ENCODE assay signal across 1 cellular context in the genomic region with DNA sequence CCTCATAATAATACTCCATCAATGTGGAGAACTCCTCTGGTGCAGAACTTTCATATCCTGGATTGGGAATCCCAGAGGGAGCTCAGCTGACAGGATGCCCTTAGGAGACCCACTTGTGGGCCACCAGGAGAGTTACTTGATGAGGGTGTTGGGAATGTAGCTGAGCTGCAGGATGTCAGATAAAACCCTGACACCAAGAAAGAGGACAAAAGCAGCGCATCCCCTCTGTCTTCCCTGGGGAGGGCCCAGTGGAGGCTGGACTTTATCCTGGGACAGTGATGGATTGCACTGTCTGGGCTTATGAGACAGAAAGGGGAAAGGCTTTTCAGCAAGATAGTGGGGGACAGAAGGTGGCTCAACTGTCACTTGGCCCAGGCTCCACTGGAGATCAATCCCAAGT.
TF ChIP-seq lines count a peak whose summit lies in the region.

No MANE protein-coding gene starts in this region.

TF ChIP-seq in SK-N-SH, 30 proteins besides CTCF, POLR2A, EP300 and RAD21 (continued from another document):
- TF ChIP-seq, protein P1, sequence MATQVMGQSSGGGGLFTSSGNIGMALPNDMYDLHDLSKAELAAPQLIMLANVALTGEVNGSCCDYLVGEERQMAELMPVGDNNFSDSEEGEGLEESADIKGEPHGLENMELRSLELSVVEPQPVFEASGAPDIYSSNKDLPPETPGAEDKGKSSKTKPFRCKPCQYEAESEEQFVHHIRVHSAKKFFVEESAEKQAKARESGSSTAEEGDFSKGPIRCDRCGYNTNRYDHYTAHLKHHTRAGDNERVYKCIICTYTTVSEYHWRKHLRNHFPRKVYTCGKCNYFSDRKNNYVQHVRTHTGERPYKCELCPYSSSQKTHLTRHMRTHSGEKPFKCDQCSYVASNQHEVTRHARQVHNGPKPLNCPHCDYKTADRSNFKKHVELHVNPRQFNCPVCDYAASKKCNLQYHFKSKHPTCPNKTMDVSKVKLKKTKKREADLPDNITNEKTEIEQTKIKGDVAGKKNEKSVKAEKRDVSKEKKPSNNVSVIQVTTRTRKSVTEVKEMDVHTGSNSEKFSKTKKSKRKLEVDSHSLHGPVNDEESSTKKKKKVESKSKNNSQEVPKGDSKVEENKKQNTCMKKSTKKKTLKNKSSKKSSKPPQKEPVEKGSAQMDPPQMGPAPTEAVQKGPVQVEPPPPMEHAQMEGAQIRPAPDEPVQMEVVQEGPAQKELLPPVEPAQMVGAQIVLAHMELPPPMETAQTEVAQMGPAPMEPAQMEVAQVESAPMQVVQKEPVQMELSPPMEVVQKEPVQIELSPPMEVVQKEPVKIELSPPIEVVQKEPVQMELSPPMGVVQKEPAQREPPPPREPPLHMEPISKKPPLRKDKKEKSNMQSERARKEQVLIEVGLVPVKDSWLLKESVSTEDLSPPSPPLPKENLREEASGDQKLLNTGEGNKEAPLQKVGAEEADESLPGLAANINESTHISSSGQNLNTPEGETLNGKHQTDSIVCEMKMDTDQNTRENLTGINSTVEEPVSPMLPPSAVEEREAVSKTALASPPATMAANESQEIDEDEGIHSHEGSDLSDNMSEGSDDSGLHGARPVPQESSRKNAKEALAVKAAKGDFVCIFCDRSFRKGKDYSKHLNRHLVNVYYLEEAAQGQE (IDR thresholded peaks at IDR 0.05; ENCODE audit: low read depth, low read length): no peak
- no peak for TF ChIP-seq MEF2A (IDR thresholded peaks at IDR 0.05; ENCODE audit: borderline replicate concordance, low read depth)
- TF ChIP-seq POLR2AphosphoS5 (IDR thresholded peaks at IDR 0.05; ENCODE audit: low read depth, low read length): no peak
- no peak for TF ChIP-seq MXI1 (IDR thresholded peaks at IDR 0.05; ENCODE audit: low read depth, low read length)
- no peak for TF ChIP-seq FOXM1 (IDR thresholded peaks at IDR 0.05; ENCODE audit: low read depth)
- TF ChIP-seq ELF1 (IDR thresholded peaks at IDR 0.05): no peak
- no peak for TF ChIP-seq JUND (IDR thresholded peaks at IDR 0.05)
- no peak for TF ChIP-seq NRF1 (IDR thresholded peaks at IDR 0.05; ENCODE audit: low read depth, low read length)
- TF ChIP-seq, protein P2, sequence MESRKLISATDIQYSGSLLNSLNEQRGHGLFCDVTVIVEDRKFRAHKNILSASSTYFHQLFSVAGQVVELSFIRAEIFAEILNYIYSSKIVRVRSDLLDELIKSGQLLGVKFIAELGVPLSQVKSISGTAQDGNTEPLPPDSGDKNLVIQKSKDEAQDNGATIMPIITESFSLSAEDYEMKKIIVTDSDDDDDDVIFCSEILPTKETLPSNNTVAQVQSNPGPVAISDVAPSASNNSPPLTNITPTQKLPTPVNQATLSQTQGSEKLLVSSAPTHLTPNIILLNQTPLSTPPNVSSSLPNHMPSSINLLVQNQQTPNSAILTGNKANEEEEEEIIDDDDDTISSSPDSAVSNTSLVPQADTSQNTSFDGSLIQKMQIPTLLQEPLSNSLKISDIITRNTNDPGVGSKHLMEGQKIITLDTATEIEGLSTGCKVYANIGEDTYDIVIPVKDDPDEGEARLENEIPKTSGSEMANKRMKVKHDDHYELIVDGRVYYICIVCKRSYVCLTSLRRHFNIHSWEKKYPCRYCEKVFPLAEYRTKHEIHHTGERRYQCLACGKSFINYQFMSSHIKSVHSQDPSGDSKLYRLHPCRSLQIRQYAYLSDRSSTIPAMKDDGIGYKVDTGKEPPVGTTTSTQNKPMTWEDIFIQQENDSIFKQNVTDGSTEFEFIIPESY (IDR thresholded peaks at IDR 0.05; ENCODE audit: borderline replicate concordance, low read depth): no peak
- no peak for TF ChIP-seq RXRA (IDR thresholded peaks at IDR 0.05; ENCODE audit: borderline replicate concordance, low read depth)
- TF ChIP-seq, protein P3, sequence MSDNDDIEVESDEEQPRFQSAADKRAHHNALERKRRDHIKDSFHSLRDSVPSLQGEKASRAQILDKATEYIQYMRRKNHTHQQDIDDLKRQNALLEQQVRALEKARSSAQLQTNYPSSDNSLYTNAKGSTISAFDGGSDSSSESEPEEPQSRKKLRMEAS (IDR thresholded peaks at IDR 0.05; ENCODE audit: low read depth): no peak
TF ChIP-seq in SK-N-SH: peak in this region for 0.
